1 cellular context compared by ENCODE assay signal in the genomic region with DNA sequence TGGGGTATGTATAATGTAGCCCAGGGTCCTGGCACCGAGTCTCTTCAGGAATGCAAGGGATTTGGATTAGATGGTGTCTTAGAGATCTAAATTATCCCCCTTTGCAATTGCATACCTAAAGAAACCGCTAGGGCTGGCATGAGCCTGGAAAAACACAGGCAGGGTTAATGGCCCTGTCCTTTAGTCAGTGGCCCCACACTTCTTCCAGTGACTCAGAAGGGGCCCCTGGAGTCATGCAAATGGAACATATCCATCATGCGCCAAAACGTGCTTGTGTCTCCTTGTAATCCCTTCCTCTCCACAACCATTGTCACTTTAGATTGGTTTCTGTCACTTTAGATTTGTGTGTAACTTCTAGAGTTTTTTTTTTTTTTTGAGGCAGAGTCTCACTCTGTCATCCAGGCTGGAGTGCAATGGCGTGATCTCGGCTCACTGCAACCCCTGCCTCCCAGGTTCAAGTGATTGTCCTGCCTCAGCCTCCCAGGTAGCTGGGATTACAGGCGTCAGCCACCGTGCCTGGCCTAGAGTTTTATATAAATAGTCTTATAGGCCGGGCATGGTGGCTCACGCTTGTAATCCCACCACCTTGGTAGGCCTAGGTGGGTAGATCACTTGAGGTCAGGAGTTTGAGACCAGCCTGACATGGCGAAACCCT.
A peak's percentile ranks its signal among the peaks of the same experiment; 100 is the strongest.
TF ChIP-seq lines count a peak whose summit lies in the region.

No MANE protein-coding gene starts in this region.

TF ChIP-seq in HepG2, 621 proteins besides CTCF, POLR2A, EP300 and RAD21 (continued from another document):
- TF ChIP-seq, protein P1, sequence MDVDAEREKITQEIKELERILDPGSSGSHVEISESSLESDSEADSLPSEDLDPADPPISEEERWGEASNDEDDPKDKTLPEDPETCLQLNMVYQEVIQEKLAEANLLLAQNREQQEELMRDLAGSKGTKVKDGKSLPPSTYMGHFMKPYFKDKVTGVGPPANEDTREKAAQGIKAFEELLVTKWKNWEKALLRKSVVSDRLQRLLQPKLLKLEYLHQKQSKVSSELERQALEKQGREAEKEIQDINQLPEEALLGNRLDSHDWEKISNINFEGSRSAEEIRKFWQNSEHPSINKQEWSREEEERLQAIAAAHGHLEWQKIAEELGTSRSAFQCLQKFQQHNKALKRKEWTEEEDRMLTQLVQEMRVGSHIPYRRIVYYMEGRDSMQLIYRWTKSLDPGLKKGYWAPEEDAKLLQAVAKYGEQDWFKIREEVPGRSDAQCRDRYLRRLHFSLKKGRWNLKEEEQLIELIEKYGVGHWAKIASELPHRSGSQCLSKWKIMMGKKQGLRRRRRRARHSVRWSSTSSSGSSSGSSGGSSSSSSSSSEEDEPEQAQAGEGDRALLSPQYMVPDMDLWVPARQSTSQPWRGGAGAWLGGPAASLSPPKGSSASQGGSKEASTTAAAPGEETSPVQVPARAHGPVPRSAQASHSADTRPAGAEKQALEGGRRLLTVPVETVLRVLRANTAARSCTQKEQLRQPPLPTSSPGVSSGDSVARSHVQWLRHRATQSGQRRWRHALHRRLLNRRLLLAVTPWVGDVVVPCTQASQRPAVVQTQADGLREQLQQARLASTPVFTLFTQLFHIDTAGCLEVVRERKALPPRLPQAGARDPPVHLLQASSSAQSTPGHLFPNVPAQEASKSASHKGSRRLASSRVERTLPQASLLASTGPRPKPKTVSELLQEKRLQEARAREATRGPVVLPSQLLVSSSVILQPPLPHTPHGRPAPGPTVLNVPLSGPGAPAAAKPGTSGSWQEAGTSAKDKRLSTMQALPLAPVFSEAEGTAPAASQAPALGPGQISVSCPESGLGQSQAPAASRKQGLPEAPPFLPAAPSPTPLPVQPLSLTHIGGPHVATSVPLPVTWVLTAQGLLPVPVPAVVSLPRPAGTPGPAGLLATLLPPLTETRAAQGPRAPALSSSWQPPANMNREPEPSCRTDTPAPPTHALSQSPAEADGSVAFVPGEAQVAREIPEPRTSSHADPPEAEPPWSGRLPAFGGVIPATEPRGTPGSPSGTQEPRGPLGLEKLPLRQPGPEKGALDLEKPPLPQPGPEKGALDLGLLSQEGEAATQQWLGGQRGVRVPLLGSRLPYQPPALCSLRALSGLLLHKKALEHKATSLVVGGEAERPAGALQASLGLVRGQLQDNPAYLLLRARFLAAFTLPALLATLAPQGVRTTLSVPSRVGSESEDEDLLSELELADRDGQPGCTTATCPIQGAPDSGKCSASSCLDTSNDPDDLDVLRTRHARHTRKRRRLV (CRISPR knock-in tag; IDR thresholded peaks at IDR 0.05): 0 out of 2 replicates have a peak, but pooled peaks have one; percentile 10
- TF ChIP-seq ZNF782 (CRISPR knock-in tag; IDR thresholded peaks at IDR 0.05; ENCODE audit: borderline replicate concordance) (no peak), ZNF569 (CRISPR knock-in tag; IDR thresholded peaks at IDR 0.05; ENCODE audit: borderline replicate concordance) (0 out of 2 replicates have a peak, but pooled peaks have one; percentile 22), KDM3A (CRISPR knock-in tag; IDR thresholded peaks at IDR 0.05; ENCODE audit: low read depth) (no peak), SNAI1 (CRISPR knock-in tag; IDR thresholded peaks at IDR 0.05; ENCODE audit: borderline replicate concordance) (no peak), NKX3-1 (CRISPR knock-in tag; IDR thresholded peaks at IDR 0.05) (no peak), ZNF761 (CRISPR knock-in tag; conservative IDR thresholded peaks at IDR 0.05) (no peak), FOXO1 (CRISPR knock-in tag; IDR thresholded peaks at IDR 0.05) (peak; percentile 11; the same call in 1 of the 2 replicates), ARNTL (CRISPR knock-in tag; IDR thresholded peaks at IDR 0.05) (no peak), ZFP36 (IDR thresholded peaks at IDR 0.05; ENCODE audit: borderline replicate concordance, low read depth, low read length, partially characterized antibody) (no peak), ZNF557 (CRISPR knock-in tag; IDR thresholded peaks at IDR 0.05) (0 out of 2 replicates have a peak, but pooled peaks have one; percentile 44), ZNF256 (CRISPR knock-in tag; conservative IDR thresholded peaks at IDR 0.05) (0 out of 2 replicates have a peak, but pooled peaks have one; percentile 61), ZNF619 (CRISPR knock-in tag; IDR thresholded peaks at IDR 0.05) (no peak), MEIS2 (CRISPR knock-in tag; IDR thresholded peaks at IDR 0.05) (0 out of 2 replicates have a peak, but pooled peaks have one; percentile 32), JUND (CRISPR knock-in tag; IDR thresholded peaks at IDR 0.05) (0 out of 2 replicates have a peak, but pooled peaks have one; percentile 4), ZC3H4 (CRISPR knock-in tag; IDR thresholded peaks at IDR 0.05; ENCODE audit: borderline replicate concordance) (peak; percentile 80), BHLHE40 (IDR thresholded peaks at IDR 0.05; ENCODE audit: low read length) (peak; percentile 8; the same call in 1 of the 2 replicates), NFE2L1 (CRISPR knock-in tag; IDR thresholded peaks at IDR 0.05; ENCODE audit: borderline replicate concordance) (no peak), TAF15 (IDR thresholded peaks at IDR 0.05; ENCODE audit: low read depth, low read length, poor library complexity, severe bottlenecking) (no peak), KAT8 (CRISPR knock-in tag; IDR thresholded peaks at IDR 0.05) (no peak), FOXM1 (CRISPR knock-in tag; IDR thresholded peaks at IDR 0.05) (no peak), HNRNPLL (IDR thresholded peaks at IDR 0.05; ENCODE audit: low read depth, low read length, poor library complexity, severe bottlenecking) (no peak), ZNF430 (CRISPR knock-in tag; IDR thresholded peaks at IDR 0.05) (no peak), KMT2A (CRISPR knock-in tag; IDR thresholded peaks at IDR 0.05) (no peak), ZFAT (CRISPR knock-in tag; conservative IDR thresholded peaks at IDR 0.05) (no peak)
- TF ChIP-seq, protein P2, sequence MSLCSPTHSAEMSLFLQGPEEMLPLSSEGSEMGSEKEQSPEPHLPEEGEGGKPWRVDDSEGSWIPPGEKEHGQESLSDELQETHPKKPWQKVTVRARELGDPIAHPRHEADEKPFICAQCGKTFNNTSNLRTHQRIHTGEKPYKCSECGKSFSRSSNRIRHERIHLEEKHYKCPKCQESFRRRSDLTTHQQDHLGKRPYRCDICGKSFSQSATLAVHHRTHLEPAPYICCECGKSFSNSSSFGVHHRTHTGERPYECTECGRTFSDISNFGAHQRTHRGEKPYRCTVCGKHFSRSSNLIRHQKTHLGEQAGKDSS (CRISPR knock-in tag; IDR thresholded peaks at IDR 0.05; ENCODE audit: borderline replicate concordance, low read depth): no peak
- TF ChIP-seq, protein P3, sequence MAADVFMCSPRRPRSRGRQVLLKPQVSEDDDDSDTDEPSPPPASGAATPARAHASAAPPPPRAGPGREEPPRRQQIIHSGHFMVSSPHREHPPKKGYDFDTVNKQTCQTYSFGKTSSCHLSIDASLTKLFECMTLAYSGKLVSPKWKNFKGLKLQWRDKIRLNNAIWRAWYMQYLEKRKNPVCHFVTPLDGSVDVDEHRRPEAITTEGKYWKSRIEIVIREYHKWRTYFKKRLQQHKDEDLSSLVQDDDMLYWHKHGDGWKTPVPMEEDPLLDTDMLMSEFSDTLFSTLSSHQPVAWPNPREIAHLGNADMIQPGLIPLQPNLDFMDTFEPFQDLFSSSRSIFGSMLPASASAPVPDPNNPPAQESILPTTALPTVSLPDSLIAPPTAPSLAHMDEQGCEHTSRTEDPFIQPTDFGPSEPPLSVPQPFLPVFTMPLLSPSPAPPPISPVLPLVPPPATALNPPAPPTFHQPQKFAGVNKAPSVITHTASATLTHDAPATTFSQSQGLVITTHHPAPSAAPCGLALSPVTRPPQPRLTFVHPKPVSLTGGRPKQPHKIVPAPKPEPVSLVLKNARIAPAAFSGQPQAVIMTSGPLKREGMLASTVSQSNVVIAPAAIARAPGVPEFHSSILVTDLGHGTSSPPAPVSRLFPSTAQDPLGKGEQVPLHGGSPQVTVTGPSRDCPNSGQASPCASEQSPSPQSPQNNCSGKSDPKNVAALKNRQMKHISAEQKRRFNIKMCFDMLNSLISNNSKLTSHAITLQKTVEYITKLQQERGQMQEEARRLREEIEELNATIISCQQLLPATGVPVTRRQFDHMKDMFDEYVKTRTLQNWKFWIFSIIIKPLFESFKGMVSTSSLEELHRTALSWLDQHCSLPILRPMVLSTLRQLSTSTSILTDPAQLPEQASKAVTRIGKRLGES (CRISPR knock-in tag; IDR thresholded peaks at IDR 0.05; ENCODE audit: borderline replicate concordance): no peak
- TF ChIP-seq, protein P4, sequence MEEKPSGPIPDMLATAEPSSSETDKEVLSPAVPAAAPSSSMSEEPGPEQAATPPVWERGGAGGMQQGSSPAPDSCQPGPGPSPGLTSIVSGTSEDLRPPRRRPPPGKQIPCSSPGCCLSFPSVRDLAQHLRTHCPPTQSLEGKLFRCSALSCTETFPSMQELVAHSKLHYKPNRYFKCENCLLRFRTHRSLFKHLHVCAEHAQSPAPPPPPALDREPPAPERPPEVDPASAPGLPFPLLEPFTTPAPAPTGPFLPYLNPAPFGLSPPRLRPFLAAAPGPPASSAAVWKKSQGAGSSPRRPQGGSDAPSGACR (CRISPR knock-in tag; IDR thresholded peaks at IDR 0.05): no peak
- TF ChIP-seq, protein P5, sequence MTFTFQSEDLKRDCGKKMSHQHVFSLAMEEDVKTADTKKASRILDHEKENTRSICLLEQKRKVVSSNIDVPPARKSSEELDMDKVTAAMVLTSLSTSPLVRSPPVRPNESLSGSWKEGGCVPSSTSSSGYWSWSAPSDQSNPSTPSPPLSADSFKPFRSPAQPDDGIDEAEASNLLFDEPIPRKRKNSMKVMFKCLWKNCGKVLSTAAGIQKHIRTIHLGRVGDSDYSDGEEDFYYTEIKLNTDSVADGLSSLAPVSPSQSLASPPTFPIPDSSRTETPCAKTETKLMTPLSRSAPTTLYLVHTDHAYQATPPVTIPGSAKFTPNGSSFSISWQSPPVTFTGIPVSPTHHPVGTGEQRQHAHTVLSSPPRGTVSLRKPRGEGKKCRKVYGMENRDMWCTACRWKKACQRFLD (CRISPR knock-in tag; IDR thresholded peaks at IDR 0.05; ENCODE audit: borderline replicate concordance): 0 out of 2 replicates have a peak, but pooled peaks have one; percentile 20
- TF ChIP-seq, protein P6, sequence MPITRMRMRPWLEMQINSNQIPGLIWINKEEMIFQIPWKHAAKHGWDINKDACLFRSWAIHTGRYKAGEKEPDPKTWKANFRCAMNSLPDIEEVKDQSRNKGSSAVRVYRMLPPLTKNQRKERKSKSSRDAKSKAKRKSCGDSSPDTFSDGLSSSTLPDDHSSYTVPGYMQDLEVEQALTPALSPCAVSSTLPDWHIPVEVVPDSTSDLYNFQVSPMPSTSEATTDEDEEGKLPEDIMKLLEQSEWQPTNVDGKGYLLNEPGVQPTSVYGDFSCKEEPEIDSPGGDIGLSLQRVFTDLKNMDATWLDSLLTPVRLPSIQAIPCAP (CRISPR knock-in tag; IDR thresholded peaks at IDR 0.05; ENCODE audit: low read depth): no peak
- TF ChIP-seq, protein P7, sequence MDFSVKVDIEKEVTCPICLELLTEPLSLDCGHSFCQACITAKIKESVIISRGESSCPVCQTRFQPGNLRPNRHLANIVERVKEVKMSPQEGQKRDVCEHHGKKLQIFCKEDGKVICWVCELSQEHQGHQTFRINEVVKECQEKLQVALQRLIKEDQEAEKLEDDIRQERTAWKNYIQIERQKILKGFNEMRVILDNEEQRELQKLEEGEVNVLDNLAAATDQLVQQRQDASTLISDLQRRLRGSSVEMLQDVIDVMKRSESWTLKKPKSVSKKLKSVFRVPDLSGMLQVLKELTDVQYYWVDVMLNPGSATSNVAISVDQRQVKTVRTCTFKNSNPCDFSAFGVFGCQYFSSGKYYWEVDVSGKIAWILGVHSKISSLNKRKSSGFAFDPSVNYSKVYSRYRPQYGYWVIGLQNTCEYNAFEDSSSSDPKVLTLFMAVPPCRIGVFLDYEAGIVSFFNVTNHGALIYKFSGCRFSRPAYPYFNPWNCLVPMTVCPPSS (IDR thresholded peaks at IDR 0.05): no peak
- TF ChIP-seq, protein P8, sequence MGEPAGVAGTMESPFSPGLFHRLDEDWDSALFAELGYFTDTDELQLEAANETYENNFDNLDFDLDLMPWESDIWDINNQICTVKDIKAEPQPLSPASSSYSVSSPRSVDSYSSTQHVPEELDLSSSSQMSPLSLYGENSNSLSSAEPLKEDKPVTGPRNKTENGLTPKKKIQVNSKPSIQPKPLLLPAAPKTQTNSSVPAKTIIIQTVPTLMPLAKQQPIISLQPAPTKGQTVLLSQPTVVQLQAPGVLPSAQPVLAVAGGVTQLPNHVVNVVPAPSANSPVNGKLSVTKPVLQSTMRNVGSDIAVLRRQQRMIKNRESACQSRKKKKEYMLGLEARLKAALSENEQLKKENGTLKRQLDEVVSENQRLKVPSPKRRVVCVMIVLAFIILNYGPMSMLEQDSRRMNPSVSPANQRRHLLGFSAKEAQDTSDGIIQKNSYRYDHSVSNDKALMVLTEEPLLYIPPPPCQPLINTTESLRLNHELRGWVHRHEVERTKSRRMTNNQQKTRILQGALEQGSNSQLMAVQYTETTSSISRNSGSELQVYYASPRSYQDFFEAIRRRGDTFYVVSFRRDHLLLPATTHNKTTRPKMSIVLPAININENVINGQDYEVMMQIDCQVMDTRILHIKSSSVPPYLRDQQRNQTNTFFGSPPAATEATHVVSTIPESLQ (CRISPR knock-in tag; conservative IDR thresholded peaks at IDR 0.05): no peak
- TF ChIP-seq, protein P9, sequence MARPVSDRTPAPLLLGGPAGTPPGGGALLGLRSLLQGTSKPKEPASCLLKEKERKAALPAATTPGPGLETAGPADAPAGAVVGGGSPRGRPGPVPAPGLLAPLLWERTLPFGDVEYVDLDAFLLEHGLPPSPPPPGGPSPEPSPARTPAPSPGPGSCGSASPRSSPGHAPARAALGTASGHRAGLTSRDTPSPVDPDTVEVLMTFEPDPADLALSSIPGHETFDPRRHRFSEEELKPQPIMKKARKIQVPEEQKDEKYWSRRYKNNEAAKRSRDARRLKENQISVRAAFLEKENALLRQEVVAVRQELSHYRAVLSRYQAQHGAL (CRISPR knock-in tag; IDR thresholded peaks at IDR 0.05; ENCODE audit: not compliant biosample characterization): peak; percentile 36
